Comparison of ENCODE assay signal across 11 cellular contexts in the genomic region with DNA sequence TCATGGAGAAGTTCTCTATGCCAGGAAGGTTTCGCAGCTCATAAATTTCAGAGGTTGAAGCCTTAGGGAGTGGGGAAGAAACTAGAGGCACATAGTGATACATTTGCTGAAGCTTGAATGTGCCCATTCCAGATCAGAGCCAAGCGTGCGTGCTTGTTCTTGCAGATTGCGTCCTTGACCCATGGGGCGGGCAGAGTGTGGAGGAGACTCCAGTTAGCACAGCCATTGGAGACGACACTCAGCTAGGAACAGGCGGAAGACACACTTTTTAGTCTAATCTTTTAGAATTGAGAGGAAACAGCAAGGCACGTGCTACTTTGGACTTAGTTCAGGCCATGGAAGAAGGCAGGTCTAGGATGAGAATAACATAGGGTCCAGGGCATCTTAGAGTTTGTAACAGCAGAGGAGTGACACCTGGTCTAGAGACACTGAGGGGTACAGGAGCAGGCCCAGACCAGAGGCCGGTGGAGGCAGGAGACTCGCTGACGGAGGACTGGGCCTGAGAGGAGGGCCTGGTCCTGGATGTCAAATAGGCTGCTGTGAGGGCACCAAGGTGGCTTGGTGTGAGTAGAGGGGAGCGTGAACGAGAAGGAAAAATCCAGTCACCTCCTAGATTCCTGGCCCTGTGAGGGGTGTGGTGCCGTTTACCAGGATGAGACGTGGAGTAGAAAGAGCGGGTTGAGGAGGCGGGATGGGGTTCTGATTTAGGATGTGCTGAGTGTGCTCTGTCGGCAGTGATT.
"Had no signal": no experiment of that assay in that cellular context is flagged by ENCODE, and none has a peak within 500 bp of the region (broad histone marks: within the 10 kb centered on the region; RNA-seq: fewer than 3 reads in every experiment).

No MANE protein-coding gene starts in this region.

- H3K9me3 Mint-ChIP-seq: activated naive CD4-positive, alpha-beta T cell treated with anti-CD3 and anti-CD28 coated beads, Interleukin-2, amount 50 U/mL, for 24 hours had no signal

- H3K4me1 ChIP-seq: esophagus squamous epithelium, parathyroid adenoma had no signal

- DNase-seq: activated CD4-positive, alpha-beta T cell treated with anti-CD3 and anti-CD28 coated beads, Interleukin-2, amount 50 U/mL, for 48 hours; esophagus squamous epithelium; foreskin fibroblast; mesendoderm; retina; substantia nigra had no signal

- H3K4me3 ChIP-seq: esophagus squamous epithelium, skin epidermis had no signal

- H3K27ac Mint-ChIP-seq: activated naive CD4-positive, alpha-beta T cell treated with anti-CD3 and anti-CD28 coated beads, Interleukin-2, amount 50 U/mL, for 24 hours had no signal

- H3K27me3 ChIP-seq: esophagus squamous epithelium had no signal

- H3K27me3 Mint-ChIP-seq: activated naive CD4-positive, alpha-beta T cell treated with anti-CD3 and anti-CD28 coated beads, Interleukin-2, amount 50 U/mL, for 24 hours had no signal

- H3K4me3 Mint-ChIP-seq: activated naive CD4-positive, alpha-beta T cell treated with anti-CD3 and anti-CD28 coated beads, Interleukin-2, amount 50 U/mL, for 24 hours had no signal

- H3K27ac ChIP-seq: esophagus squamous epithelium, parathyroid adenoma, skin epidermis had no signal

- ATAC-seq: activated CD4-positive, CD25-positive, alpha-beta regulatory T cell treated with anti-CD3 and anti-CD28 coated beads, Interleukin-2, amount 50 U/mL, for 24 hours; left ventricle myocardium superior had no signal
